In the genomic region with DNA sequence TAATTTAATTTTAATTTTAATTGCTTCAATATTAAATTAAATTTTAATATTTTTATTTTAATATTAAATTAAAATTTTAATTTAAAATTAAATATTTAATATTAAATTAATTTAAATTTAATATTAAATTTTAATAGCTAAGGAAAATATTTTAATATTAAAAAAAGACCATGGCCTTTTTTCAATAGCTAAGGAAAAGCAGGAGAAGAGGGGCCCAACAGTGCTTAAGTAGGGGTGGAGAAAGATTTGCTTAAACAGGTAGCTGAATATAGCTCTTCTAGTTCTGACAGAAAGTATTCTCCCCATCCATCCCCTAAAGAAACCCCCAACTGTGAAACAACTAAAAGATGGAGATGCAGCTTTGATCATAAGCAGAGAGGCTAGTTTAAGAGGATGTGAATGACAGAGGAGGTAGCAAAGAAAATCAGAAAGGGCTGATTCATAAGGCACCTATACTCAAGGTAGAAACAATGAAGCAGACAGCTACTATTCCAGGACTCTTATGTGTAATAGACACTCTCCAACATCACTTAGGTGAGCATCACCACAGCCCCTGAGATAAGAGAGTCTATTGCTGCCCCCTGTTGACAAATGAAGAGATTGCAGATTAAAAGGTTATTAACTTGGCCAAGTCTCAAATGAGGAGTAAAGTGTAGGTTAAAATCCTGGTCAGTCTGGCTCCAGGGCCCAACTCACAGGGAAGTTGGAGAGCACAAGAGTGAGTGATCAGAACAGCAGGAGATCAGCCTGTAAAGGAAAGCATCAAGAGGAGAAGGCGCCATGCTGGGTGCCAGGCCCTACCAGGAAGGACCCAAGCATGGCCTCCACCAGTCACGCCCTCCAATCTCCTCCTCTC, we compare ENCODE assay signal across 7 cellular contexts. TPM values are rescaled to one million over a fixed set of nuclear protein-coding genes. Genes with fewer than 3 reads are reported as not detected.
DNase-seq lines count a peak whose midpoint lies in the region; ATAC-seq and TF ChIP-seq lines count a peak whose summit lies in the region.

No MANE protein-coding gene starts in this region.

- 100% methylated on average over 1 of the region's 2 CpGs; no CpG with 5 or more reads in 1 of the 2 donors for WGBS in gastroesophageal sphincter (ENCODE audit: low coverage in 1 of 2), 2 donors
- WGBS in psoas muscle, 3 donors = 91 to 95% (median 94%) methylated on average over 2 of the region's 2 CpGs

- CTCF ChIA-PET in activated CD4-positive, alpha-beta memory T cell treated with anti-CD3 and anti-CD28 coated beads, Interleukin-2, amount 10 ng/mL, durations not matched to agents 7 days and 5 days (lab: Charles Lee) = interaction anchor here (0.6 to 5.4 kb wide), 30 partner anchors 8 to 353 kb away, joined by 3 to 87 read pairs (median 5); partner anchors contain the start of genes C17orf100, MED31, RNASEK and SLC16A13

- H3K4me3 Mint-ChIP-seq in activated CD4-positive, alpha-beta memory T cell treated with anti-CD3 and anti-CD28 coated beads, Interleukin-2, amount 10 ng/mL, durations not matched to agents 7 days and 5 days = no peak overlapping the region

- H3K27ac Mint-ChIP-seq in activated CD4-positive, alpha-beta memory T cell treated with anti-CD3 and anti-CD28 coated beads, Interleukin-2, amount 10 ng/mL, durations not matched to agents 7 days and 5 days = peak overlapping the region; percentile 31

- peak; percentile 65 for DNase-seq in EL
- DNase-seq in NCI-H345 treated with DMSO at 0.1 percent for 48 hours (lab: John Stamatoyannopoulos, UW; ENCODE audit: unreplicated experiment) = peak; percentile 55
- DNase-seq in activated CD4-positive, alpha-beta memory T cell treated with anti-CD3 and anti-CD28 coated beads, Interleukin-2, amount 10 ng/mL, durations not matched to agents 7 days and 5 days = peak; percentile 36
- peak in 1 of 2 donors; percentile 49 for DNase-seq in psoas muscle

- H3K4me3 ChIP-seq in gastroesophageal sphincter (no peak overlapping the region), psoas muscle (no peak overlapping the region)

- H3K36me3 ChIP-seq in gastroesophageal sphincter (peaks cover 0 to 62% of the 10 kb centered on the region in 2 donors), psoas muscle (ENCODE audit: insufficient read depth in 1 of 2, low read depth in 1 of 2) (peaks cover 7 to 51% of the 10 kb centered on the region in 2 donors)

- H3K4me1 Mint-ChIP-seq in activated CD4-positive, alpha-beta memory T cell treated with anti-CD3 and anti-CD28 coated beads, Interleukin-2, amount 10 ng/mL, durations not matched to agents 7 days and 5 days = peaks cover 27% of the 10 kb centered on the region

- intact Hi-C loops in psoas muscle (cut with DNase I) = loop anchor here (1.0 to 10.0 kb wide), 5 partner anchors 91 to 340 kb away; no protein-coding TSS in a partner anchor

- POLR2A ChIA-PET in activated CD4-positive, alpha-beta memory T cell treated with anti-CD3 and anti-CD28 coated beads, Interleukin-2, amount 10 ng/mL, durations not matched to agents 7 days and 5 days (lab: Charles Lee) = interaction anchor here (0.6 to 1.3 kb wide), 6 partner anchors 8 to 94 kb away, joined by 3 to 11 read pairs (median 4); no protein-coding TSS in a partner anchor

- no peak for TF ChIP-seq EP300 in gastroesophageal sphincter (IDR thresholded peaks at IDR 0.05)

- TF ChIP-seq CTCF in gastroesophageal sphincter (IDR thresholded peaks at IDR 0.05) (peak in 3 of 4 experiments; percentile 66 to 67 (median 67)), psoas muscle (IDR thresholded peaks at IDR 0.05) (peak; percentile 64)

- H3K9me3 ChIP-seq in gastroesophageal sphincter (no peaks in the 10 kb centered on the region), psoas muscle (no peaks in the 10 kb centered on the region)

- H3K36me3 Mint-ChIP-seq in activated CD4-positive, alpha-beta memory T cell treated with anti-CD3 and anti-CD28 coated beads, Interleukin-2, amount 10 ng/mL, durations not matched to agents 7 days and 5 days (ENCODE audit: low read depth) = peaks cover 34% of the 10 kb centered on the region

- H3K9me3 Mint-ChIP-seq in activated CD4-positive, alpha-beta memory T cell treated with anti-CD3 and anti-CD28 coated beads, Interleukin-2, amount 10 ng/mL, durations not matched to agents 7 days and 5 days = no peaks in the 10 kb centered on the region

- TF ChIP-seq POLR2A in gastroesophageal sphincter (IDR thresholded peaks at IDR 0.05) = no peak

- no peaks in the 10 kb centered on the region for H3K27me3 Mint-ChIP-seq in activated CD4-positive, alpha-beta memory T cell treated with anti-CD3 and anti-CD28 coated beads, Interleukin-2, amount 10 ng/mL, durations not matched to agents 7 days and 5 days

- ATAC-seq in HG02798 (IDR thresholded peaks at IDR 0.05; ENCODE audit: poor library complexity, unreplicated experiment) = peak; percentile 65
- peak; percentile 54 for ATAC-seq in gastroesophageal sphincter
- ATAC-seq in psoas muscle = peak; percentile 60 to 86 (median 76)
- ATAC-seq in GM18867 (IDR thresholded peaks at IDR 0.05; ENCODE audit: unreplicated experiment) = no peak

- H3K27me3 ChIP-seq in gastroesophageal sphincter (no peaks in the 10 kb centered on the region), psoas muscle (ENCODE audit: insufficient read depth in 3 of 3, low read length in 2 of 3) (no peaks in the 10 kb centered on the region)

- H3K4me1 ChIP-seq in gastroesophageal sphincter = peaks cover 0 to 16% (median under 1%) of the 10 kb centered on the region in 3 donors
- no peaks in the 10 kb centered on the region for H3K4me1 ChIP-seq in psoas muscle

- H3K27ac ChIP-seq in gastroesophageal sphincter = no peak overlapping the region
- H3K27ac ChIP-seq in psoas muscle = no peak overlapping the region

RNA-seq across cellular contexts. Expression of gene RNASEK, which starts 7.8 kb away (rescaled TPM):
- total RNA-seq in activated CD4-positive, alpha-beta memory T cell treated with anti-CD3 and anti-CD28 coated beads, Interleukin-2, amount 10 ng/mL, durations not matched to agents 7 days and 5 days = 100 to 1,000 TPM; 187 to 194 TPM
- total RNA-seq in gastroesophageal sphincter (100 to 1,000 TPM; 150 to 211 (median 170) TPM), psoas muscle (100 to 1,000 TPM; 113 to 148 (median 139) TPM)
- polyA plus RNA-seq in psoas muscle = 100 to 1,000 TPM; 233 to 321 (median 236) TPM

RNA-seq across cellular contexts. Expression of gene ALOX12, which starts 8.8 kb away (rescaled TPM):
- not detected for total RNA-seq in activated CD4-positive, alpha-beta memory T cell treated with anti-CD3 and anti-CD28 coated beads, Interleukin-2, amount 10 ng/mL, durations not matched to agents 7 days and 5 days
- total RNA-seq in gastroesophageal sphincter (under 1 TPM in 2 of 4 donors, not detected in 2; 0.19 to 0.62 TPM), psoas muscle (not detected)
- polyA plus RNA-seq in psoas muscle = under 1 TPM in 1 of 3 donors, not detected in 2; 0.03 TPM

RNA-seq across cellular contexts. Expression of gene BCL6B, which starts 18.2 kb away (rescaled TPM):
- total RNA-seq in activated CD4-positive, alpha-beta memory T cell treated with anti-CD3 and anti-CD28 coated beads, Interleukin-2, amount 10 ng/mL, durations not matched to agents 7 days and 5 days = under 1 TPM; 0.80 to 0.88 TPM
- 1 to 10 TPM in 3 of 4 donors, under 1 TPM in 1; 0.93 to 3.9 (median 3.3) TPM for total RNA-seq in gastroesophageal sphincter
- 10 to 100 TPM in 2 of 4 donors, 1 to 10 TPM in 2; 6.1 to 11.9 (median 10.1) TPM for total RNA-seq in psoas muscle
- polyA plus RNA-seq in psoas muscle = 1 to 10 TPM; 2.0 to 4.4 (median 4.3) TPM

RNA-seq across cellular contexts. Expression of gene SLC16A13, which starts 31.2 kb away (rescaled TPM):
- 10 to 100 TPM; 26.8 to 28.9 TPM for total RNA-seq in activated CD4-positive, alpha-beta memory T cell treated with anti-CD3 and anti-CD28 coated beads, Interleukin-2, amount 10 ng/mL, durations not matched to agents 7 days and 5 days
- under 1 TPM in 3 of 4 donors, not detected in 1; 0.58 to 0.81 (median 0.72) TPM for total RNA-seq in gastroesophageal sphincter
- 1 to 10 TPM in 1 of 4 donors, under 1 TPM in 3; 0.57 to 1.5 (median 0.72) TPM for total RNA-seq in psoas muscle
- under 1 TPM; 0.17 to 0.40 (median 0.40) TPM for polyA plus RNA-seq in psoas muscle

RNA-seq across cellular contexts. Expression of gene SLC16A11, which starts 39.3 kb away (rescaled TPM):
- under 1 TPM; 0.35 to 0.73 TPM for total RNA-seq in activated CD4-positive, alpha-beta memory T cell treated with anti-CD3 and anti-CD28 coated beads, Interleukin-2, amount 10 ng/mL, durations not matched to agents 7 days and 5 days
- total RNA-seq in gastroesophageal sphincter = under 1 TPM in 3 of 4 donors, not detected in 1; 0.32 to 0.54 (median 0.39) TPM
- total RNA-seq in psoas muscle = under 1 TPM in 2 of 4 donors, not detected in 2; 0.36 to 0.42 TPM
- polyA plus RNA-seq in psoas muscle = 1 to 10 TPM in 1 of 3 donors, under 1 TPM in 2; 0.34 to 1.2 (median 0.77) TPM
